Comparison of ENCODE assay signal across 8 cellular contexts in the genomic region with DNA sequence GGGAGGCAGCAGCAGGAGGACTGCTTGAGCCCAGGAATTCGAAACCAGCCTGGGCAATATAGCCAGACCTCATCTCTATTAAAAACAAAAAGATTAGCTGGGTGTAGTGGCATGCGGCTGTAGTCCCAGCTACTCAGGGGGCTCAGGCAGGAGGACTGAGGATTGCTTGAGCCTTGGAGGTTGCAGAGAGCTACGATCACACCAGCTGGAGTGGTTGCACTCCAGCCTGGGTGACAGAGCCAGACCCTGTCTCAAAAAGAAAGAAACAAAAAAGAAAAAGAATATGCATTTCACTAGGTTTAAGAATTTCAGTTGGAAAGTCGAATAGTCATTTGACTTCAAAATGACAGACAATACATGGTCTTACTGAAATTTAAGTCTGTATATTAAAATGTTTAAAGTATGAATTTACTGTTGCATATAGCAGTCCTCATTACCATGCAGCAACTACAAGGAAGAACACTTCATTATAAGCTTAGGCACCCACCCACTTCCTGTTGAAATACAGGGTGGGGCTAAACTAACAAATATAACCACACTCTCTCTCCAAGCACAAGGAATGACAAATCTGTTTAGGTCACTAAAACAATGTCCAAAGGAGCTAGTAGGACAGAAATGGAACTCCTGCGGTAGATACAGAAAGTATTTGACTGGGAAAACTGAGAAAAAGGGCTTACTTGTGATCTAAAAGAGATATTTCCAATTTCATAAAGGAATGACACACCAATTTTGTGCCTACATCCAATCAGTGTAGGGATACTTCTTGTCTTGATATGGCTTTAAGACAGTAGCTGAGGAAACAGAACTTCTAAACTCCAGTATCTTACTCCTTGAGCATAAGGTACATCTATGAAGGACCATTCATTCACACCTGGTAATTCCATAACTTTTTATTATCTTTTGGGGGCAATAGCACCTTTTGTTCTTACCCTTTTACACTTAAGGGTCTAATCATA. TPM values are rescaled to one million over a fixed set of nuclear protein-coding genes. Genes with fewer than 3 reads are reported as not detected.
DNase-seq lines count a peak whose midpoint lies in the region; ATAC-seq and TF ChIP-seq lines count a peak whose summit lies in the region.

No MANE protein-coding gene starts in this region.

- intact Hi-C loops in natural killer cell (cut with micrococcal nuclease), result loop anchor here (2.0 kb wide), 1 partner anchor 20 kb away; no protein-coding TSS in a partner anchor

- H3K27me3 ChIP-seq in RWPE2 (ENCODE audit: insufficient read depth, poor library complexity, severe bottlenecking), result no peaks in the 10 kb centered on the region
- no peaks in the 10 kb centered on the region for H3K27me3 ChIP-seq in endodermal cell (ENCODE audit: control insufficient read depth, insufficient read depth, low read length, poor library complexity, severe bottlenecking)
- H3K27me3 ChIP-seq in WERI-Rb-1 (ENCODE audit: insufficient read depth, low read depth, severe bottlenecking), result no peaks in the 10 kb centered on the region

- 96 to 98% methylated on average over 4 to 5 of the region's 5 CpGs for WGBS in endodermal cell (ENCODE audit: insufficient coverage in 1 of 2, insufficient read length in 1 of 2), 2 experiments

- H3K9me3 ChIP-seq in RWPE2 (ENCODE audit: severe bottlenecking) (no peaks in the 10 kb centered on the region), endodermal cell (ENCODE audit: control insufficient read depth, low read length) (no peaks in the 10 kb centered on the region), WERI-Rb-1 (ENCODE audit: severe bottlenecking) (no peaks in the 10 kb centered on the region)

- peaks cover 3% of the 10 kb centered on the region for H3K9me3 Mint-ChIP-seq in activated T-cell treated with anti-CD3 and anti-CD28 coated beads, Interleukin-2, amount 50 U/mL, for 4 hours
- H3K9me3 Mint-ChIP-seq in endodermal cell (no peaks in the 10 kb centered on the region), natural killer cell (no peaks in the 10 kb centered on the region)

- peaks cover 26% of the 10 kb centered on the region for H3K4me1 ChIP-seq in RWPE2 (ENCODE audit: insufficient read depth, poor library complexity, severe bottlenecking)
- H3K4me1 ChIP-seq in endodermal cell (ENCODE audit: control insufficient read depth, insufficient read depth, low read length), result peaks cover 14% of the 10 kb centered on the region

- H3K9ac ChIP-seq in endodermal cell (ENCODE audit: extremely low read depth, low read length, poor library complexity, severe bottlenecking), result no peak overlapping the region

- DNase-seq in activated T-cell treated with anti-CD3 and anti-CD28 coated beads, Interleukin-2, amount 50 U/mL, for 4 hours, result no peak
- no peak for DNase-seq in activated T-cell treated with anti-CD3 and anti-CD28 coated beads, Interleukin-2, amount 50 U/mL, for 1 hour
- no peak for DNase-seq in RWPE2 (ENCODE audit: low spot score)
- DNase-seq in endodermal cell, result no peak
- DNase-seq in natural killer cell, result no peak
- no peak for DNase-seq in WERI-Rb-1
- DNase-seq in islet precursor cell, result no peak

- H3K36me3 Mint-ChIP-seq in activated T-cell treated with anti-CD3 and anti-CD28 coated beads, Interleukin-2, amount 50 U/mL, for 4 hours (ENCODE audit: insufficient read depth), result peaks cover 14% of the 10 kb centered on the region
- peaks cover 7% of the 10 kb centered on the region for H3K36me3 Mint-ChIP-seq in endodermal cell (ENCODE audit: low read depth)
- H3K36me3 Mint-ChIP-seq in natural killer cell, result no peaks in the 10 kb centered on the region

- TF ChIP-seq CTCF in RWPE2 (IDR thresholded peaks at IDR 0.05; ENCODE audit: poor library complexity, severe bottlenecking) (no peak), endodermal cell (conservative IDR thresholded peaks at IDR 0.05) (no peak), natural killer cell (IDR thresholded peaks at IDR 0.05) (no peak), WERI-Rb-1 (IDR thresholded peaks at IDR 0.05; ENCODE audit: low read depth, low read length) (no peak)

- no peaks in the 10 kb centered on the region for H3K27me3 Mint-ChIP-seq in activated T-cell treated with anti-CD3 and anti-CD28 coated beads, Interleukin-2, amount 50 U/mL, for 4 hours (ENCODE audit: low read depth)
- H3K27me3 Mint-ChIP-seq in endodermal cell (ENCODE audit: insufficient read depth) (no peaks in the 10 kb centered on the region), natural killer cell (ENCODE audit: low read depth in 2 of 2) (no peaks in the 10 kb centered on the region)

- H3K36me3 ChIP-seq in RWPE2 (ENCODE audit: low read depth) (no peaks in the 10 kb centered on the region), endodermal cell (ENCODE audit: control insufficient read depth, insufficient read depth, low read length) (no peaks in the 10 kb centered on the region), WERI-Rb-1 (peaks cover 3% of the 10 kb centered on the region; the same call in 1 of the 2 replicates)

- H3K4me3 ChIP-seq in RWPE2 (ENCODE audit: severe bottlenecking) (no peak overlapping the region), endodermal cell (ENCODE audit: low read length) (no peak overlapping the region), WERI-Rb-1 (ENCODE audit: low read depth, low read length) (no peak overlapping the region)

- H3K27ac ChIP-seq in RWPE2 (ENCODE audit: poor library complexity, severe bottlenecking) (peak overlapping the region; percentile 33), endodermal cell (ENCODE audit: low read depth, low read length) (no peak overlapping the region), WERI-Rb-1 (no peak overlapping the region)

- H3K27ac Mint-ChIP-seq in endodermal cell (peak overlapping the region; percentile 62), natural killer cell (peak overlapping the region; percentile 88 to 91)

- ATAC-seq in activated T-cell treated with anti-CD3 and anti-CD28 coated beads, Interleukin-2, amount 50 U/mL, for 4 hours, result peak; percentile 68 to 69
- peak; percentile 87 for ATAC-seq in RWPE2 (ENCODE audit: low read depth)
- peak; percentile 89 to 91 (median 89) for ATAC-seq in natural killer cell
- no peak for ATAC-seq in HG03280 (IDR thresholded peaks at IDR 0.05; ENCODE audit: unreplicated experiment)

- H3K4me3 Mint-ChIP-seq in activated T-cell treated with anti-CD3 and anti-CD28 coated beads, Interleukin-2, amount 50 U/mL, for 4 hours, result peak overlapping the region; percentile 59
- H3K4me3 Mint-ChIP-seq in endodermal cell (no peak overlapping the region), natural killer cell (peak overlapping the region; percentile 87)

- peaks cover 72% of the 10 kb centered on the region for H3K4me1 Mint-ChIP-seq in activated T-cell treated with anti-CD3 and anti-CD28 coated beads, Interleukin-2, amount 50 U/mL, for 4 hours (ENCODE audit: low read depth)
- H3K4me1 Mint-ChIP-seq in endodermal cell, result peaks cover 42% of the 10 kb centered on the region
- H3K4me1 Mint-ChIP-seq in natural killer cell, result peaks cover 69 to 70% of the 10 kb centered on the region in 2 donors

RNA-seq across cellular contexts. Expression of gene GPR3, which starts 44.1 kb away (rescaled TPM):
- total RNA-seq in activated T-cell treated with anti-CD3 and anti-CD28 coated beads, Interleukin-2, amount 50 U/mL, for 4 hours, result 1 to 10 TPM; 2.7 to 4.9 (median 3.4) TPM
- total RNA-seq in endodermal cell (1 to 10 TPM; 3.5 to 4.1 TPM), natural killer cell (under 1 TPM; 0.39 to 0.87 (median 0.60) TPM)
- polyA plus RNA-seq in endodermal cell (2013, experiment 1 of 2), result 4.5 TPM
- 4.5 TPM for polyA plus RNA-seq in endodermal cell (2013, experiment 2 of 2)

RNA-seq across cellular contexts. Expression of gene CD164L2, which starts 53.3 kb away (rescaled TPM):
- total RNA-seq in activated T-cell treated with anti-CD3 and anti-CD28 coated beads, Interleukin-2, amount 50 U/mL, for 4 hours, result not detected
- 1 to 10 TPM; 1.6 to 1.8 TPM for total RNA-seq in endodermal cell
- 1.4 TPM for polyA plus RNA-seq in endodermal cell (2013, experiment 1 of 2)
- 0.83 TPM for polyA plus RNA-seq in endodermal cell (2013, experiment 2 of 2)
- under 1 TPM in 1 of 3 donors, not detected in 2; 0.40 TPM for total RNA-seq in natural killer cell

RNA-seq across cellular contexts. Expression of gene WASF2, which starts 53.5 kb away (rescaled TPM):
- 10 to 100 TPM; 82.2 to 98.7 (median 87.1) TPM for total RNA-seq in activated T-cell treated with anti-CD3 and anti-CD28 coated beads, Interleukin-2, amount 50 U/mL, for 4 hours
- total RNA-seq in endodermal cell, result 10 to 100 TPM; 90.0 to 98.8 TPM
- polyA plus RNA-seq in endodermal cell (2013, experiment 1 of 2), result 67.7 TPM
- 64.0 TPM for polyA plus RNA-seq in endodermal cell (2013, experiment 2 of 2)
- total RNA-seq in natural killer cell, result 100 to 1,000 TPM; 137 to 153 (median 143) TPM
